Comparison of ENCODE assay signal across 23 cellular contexts in the genomic region with DNA sequence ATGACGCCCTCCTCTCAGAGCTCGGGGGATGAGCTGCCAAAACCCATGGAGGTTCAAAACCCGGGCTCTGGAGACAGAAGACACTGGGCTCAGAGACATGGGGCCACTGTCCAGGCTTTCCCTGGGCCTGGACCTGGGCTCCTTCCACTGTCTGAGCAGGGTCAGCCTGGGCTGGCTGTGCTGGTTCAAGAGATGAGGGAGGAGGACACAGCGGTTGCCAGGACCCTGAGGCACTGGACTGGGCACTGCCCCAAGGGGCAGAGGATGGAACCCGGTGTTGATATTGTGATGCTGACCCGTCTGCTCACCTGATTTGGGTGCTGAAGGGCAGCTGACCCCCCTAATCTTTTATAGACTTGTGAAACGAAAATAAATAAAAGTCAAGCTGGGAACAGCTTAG. TPM values are rescaled to one million over a fixed set of nuclear protein-coding genes. Genes with fewer than 3 reads are reported as not detected.
"Had no signal": no experiment of that assay in that cellular context is flagged by ENCODE, and none has a peak within 500 bp of the region (broad histone marks: within the 10 kb centered on the region; RNA-seq: fewer than 3 reads in every experiment).

No MANE protein-coding gene starts in this region.

- H3K36me3 ChIP-seq: SJCRH30 had no signal

- H3K4me3 ChIP-seq: SJCRH30 had no signal

- FAIRE-seq: RCC 7860 had no signal

- H3K9ac ChIP-seq: KMS-11 had no signal

- H3K27me3 ChIP-seq: SJCRH30 had no signal

- H3K27ac ChIP-seq: KMS-11, SJCRH30 had no signal

- H3K9me3 ChIP-seq: SJCRH30 had no signal

- H3K4me2 ChIP-seq: KMS-11 had no signal

- DNase-seq: IMR-90, Kasumi-1, MM.1S, NCI-H1092 treated with DMSO at 0.1 percent for 48 hours, NCI-H1436, NCI-H187, NCI-H2029, NCI-H2081 treated with DMSO at 0.1 percent for 48 hours, NCI-H2171, NCI-H226, NCI-H446, NCI-H510A, NCI-H524 treated with DMSO at 0.1 percent for 48 hours, NCI-H69, NCI-H774, RPMI8226, SHP77 treated with DMSO at 0.1 percent for 48 hours, SJCRH30 had no signal

- H3K4me1 ChIP-seq: SJCRH30 had no signal

- ATAC-seq: SK-N-SH treated with all-trans-retinoic acid at 6 μM for 48 hours had no signal

RNA-seq across cellular contexts. Expression of gene SIGLEC11, which starts 14.1 kb away (rescaled TPM):
- total RNA-seq: HT-29, IMR-90, M059J had no signal
- polyA plus RNA-seq: IMR-90 had no signal
